ENCODE assay signal across 30 cellular contexts in genomic region chr19:5304486-5304885, GRCh38.
"Had no signal": no experiment of that assay in that cellular context is flagged by ENCODE, and none has a peak within 500 bp of the region (broad histone marks: within the 10 kb centered on the region; RNA-seq: fewer than 3 reads in every experiment).

No MANE protein-coding gene starts in this region.

- H3K4me1 Mint-ChIP-seq: immature natural killer cell, naive B cell had no signal

- H3K27ac ChIP-seq: coronary artery, dorsolateral prefrontal cortex, epithelial cell of prostate, esophagus squamous epithelium, gastrocnemius medialis, heart right ventricle, left lung, lower lobe of right lung had no signal

- ATAC-seq: esophagus mucosa, gastrocnemius medialis, heart right ventricle, left cardiac atrium, left lung, left ventricle myocardium superior, lower lobe of right lung, mucosa of descending colon had no signal

- H3K4me1 ChIP-seq: gastrocnemius medialis, heart right ventricle, left lung, lower lobe of right lung had no signal

- H3K27me3 ChIP-seq: dorsolateral prefrontal cortex, esophagus squamous epithelium, gastrocnemius medialis had no signal

- H3K9me3 ChIP-seq: esophagus squamous epithelium, gastrocnemius medialis, heart right ventricle, left lung, lower lobe of right lung, mucosa of descending colon had no signal

- H3K9me3 Mint-ChIP-seq: immature natural killer cell, mesothelial cell of epicardium had no signal

- H3K36me3 ChIP-seq: esophagus squamous epithelium, gastrocnemius medialis, heart right ventricle, left lung, lower lobe of right lung had no signal

- DNase-seq: dermis blood vessel endothelial cell; dorsolateral prefrontal cortex; effector CD4-positive, alpha-beta T cell; effector memory CD4-positive, alpha-beta T cell; erythroblast; esophagus squamous epithelium; foreskin fibroblast; foreskin melanocyte; gastrocnemius medialis; glutamatergic neuron; head of caudate nucleus; heart right ventricle; hypothalamus; immature natural killer cell; islet precursor cell; kidney; kidney glomerular epithelial cell; left cardiac atrium; left lung; left ventricle myocardium superior; lower lobe of right lung; mesenchymal stem cell; mucosa of descending colon; naive B cell had no signal

- H3K4me3 ChIP-seq: coronary artery, dorsolateral prefrontal cortex, esophagus squamous epithelium, gastrocnemius medialis, heart right ventricle, left lung, lower lobe of right lung, mucosa of descending colon had no signal

- H3K36me3 Mint-ChIP-seq: immature natural killer cell, mesothelial cell of epicardium had no signal

- FAIRE-seq: colon, endometrium, kidney had no signal

- H3K4me3 Mint-ChIP-seq: immature natural killer cell, mesothelial cell of epicardium, naive B cell had no signal

- H3K27ac Mint-ChIP-seq: immature natural killer cell, mesothelial cell of epicardium, naive B cell had no signal
